Comparison of ENCODE assay signal across 11 cellular contexts in the genomic region with DNA sequence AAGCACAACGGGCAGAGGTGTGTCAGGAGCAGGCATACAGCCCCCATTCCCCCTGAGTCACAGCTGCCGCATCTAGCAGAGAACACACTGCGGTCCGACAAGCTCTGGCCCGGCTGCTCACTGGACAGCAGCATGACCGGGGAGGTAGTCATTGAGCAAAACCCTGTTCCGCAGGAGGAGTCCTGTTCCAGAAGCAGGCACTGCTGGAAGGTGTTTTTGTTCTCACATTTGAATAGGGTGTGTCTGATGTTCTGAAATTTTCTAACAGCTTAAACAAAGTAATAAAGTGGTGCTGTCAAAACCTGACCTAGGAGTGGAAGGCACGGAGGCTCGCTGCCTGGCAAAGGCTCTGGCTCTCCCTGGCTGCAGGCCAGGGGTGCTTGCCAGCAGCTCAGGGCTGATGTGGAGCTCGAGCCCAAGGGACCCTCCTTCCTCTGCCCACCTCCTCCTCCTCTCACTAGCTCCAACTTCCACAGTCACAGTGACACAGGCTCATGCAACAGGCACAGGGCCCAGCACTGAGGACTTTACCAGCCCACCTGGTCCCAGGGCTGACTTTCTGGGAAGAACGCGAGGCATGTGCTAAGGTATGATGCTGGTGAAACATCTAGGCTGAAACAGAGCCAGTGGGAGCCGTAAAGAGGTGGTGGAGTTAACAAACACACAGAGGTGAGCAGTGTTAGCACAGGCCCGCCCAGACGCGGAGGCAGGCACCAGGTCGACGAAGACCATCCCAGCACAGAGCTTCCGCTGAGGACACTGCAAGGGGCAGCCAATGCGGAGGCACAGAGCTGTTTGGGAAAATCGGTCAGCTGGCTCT.
DNase-seq lines count a peak whose midpoint lies in the region; ATAC-seq and TF ChIP-seq lines count a peak whose summit lies in the region.
"Had no signal": no experiment of that assay in that cellular context is flagged by ENCODE, and none has a peak within 500 bp of the region (broad histone marks: within the 10 kb centered on the region; RNA-seq: fewer than 3 reads in every experiment).

No MANE protein-coding gene starts in this region.

- H3K56ac ChIP-seq in mesendoderm (ENCODE audit: low read length), result no peak overlapping the region

- no peaks in the 10 kb centered on the region for H3K27me3 ChIP-seq in CD8-positive, alpha-beta T cell (ENCODE audit: insufficient read depth, low read length)
- no peaks in the 10 kb centered on the region for H3K27me3 ChIP-seq in RWPE2 (ENCODE audit: insufficient read depth, poor library complexity, severe bottlenecking)
- no peaks in the 10 kb centered on the region for H3K27me3 ChIP-seq in esophagus squamous epithelium
- H3K27me3 ChIP-seq in rectal smooth muscle tissue (ENCODE audit: control insufficient read depth, insufficient read depth, low read length), result no peaks in the 10 kb centered on the region
- no peaks in the 10 kb centered on the region for H3K27me3 ChIP-seq in mesendoderm (ENCODE audit: insufficient read depth, low read length, poor library complexity)

- H3K4me3 Mint-ChIP-seq in CD8-positive, alpha-beta T cell, result peak overlapping the region; percentile 56
- no peak overlapping the region for H3K4me3 Mint-ChIP-seq in Calu3 (ENCODE audit: low read depth, unreplicated experiment)

- peaks cover 62% of the 10 kb centered on the region for H3K36me3 Mint-ChIP-seq in CD8-positive, alpha-beta T cell
- peaks cover 26% of the 10 kb centered on the region for H3K36me3 Mint-ChIP-seq in Calu3 (ENCODE audit: insufficient read depth, unreplicated experiment)

- intact Hi-C loops in CD8-positive, alpha-beta T cell (cut with DNase I, micrococcal nuclease), result loop anchor here (1.0 to 5.0 kb wide), 5 partner anchors 64 to 173 kb away; a partner anchor contains a TSS
- intact Hi-C loops in esophagus squamous epithelium (cut with DNase I), result no loop called here
- intact Hi-C loops in Calu3 (cut with micrococcal nuclease; ENCODE audit: unreplicated experiment), result no loop called here

- no peaks in the 10 kb centered on the region for H3K9me3 Mint-ChIP-seq in CD8-positive, alpha-beta T cell
- H3K9me3 Mint-ChIP-seq in Calu3 (ENCODE audit: low read depth, unreplicated experiment), result no peaks in the 10 kb centered on the region

- no peaks in the 10 kb centered on the region for H3K79me2 ChIP-seq in mesendoderm (ENCODE audit: control insufficient read depth, insufficient read depth, low read length)

- H3K27ac Mint-ChIP-seq in CD8-positive, alpha-beta T cell, result peak overlapping the region; percentile 69
- no peak overlapping the region for H3K27ac Mint-ChIP-seq in Calu3 (ENCODE audit: unreplicated experiment)

- H3K9me3 ChIP-seq in CD8-positive, alpha-beta T cell (ENCODE audit: low read length), result no peaks in the 10 kb centered on the region
- no peaks in the 10 kb centered on the region for H3K9me3 ChIP-seq in RWPE2 (ENCODE audit: severe bottlenecking)
- no peaks in the 10 kb centered on the region for H3K9me3 ChIP-seq in esophagus squamous epithelium

- no peak overlapping the region for H3K18ac ChIP-seq in mesendoderm (ENCODE audit: low read length)

- no peak overlapping the region for H3K27ac ChIP-seq in CD8-positive, alpha-beta T cell (ENCODE audit: low read depth, low read length)
- peak overlapping the region; percentile 73 for H3K27ac ChIP-seq in RWPE2 (ENCODE audit: poor library complexity, severe bottlenecking)
- H3K27ac ChIP-seq in esophagus squamous epithelium, result peak overlapping the region; percentile 86 to 89 (median 88)
- H3K27ac ChIP-seq in rectal smooth muscle tissue (ENCODE audit: low read depth, low read length), result peak overlapping the region; percentile 48
- no peak overlapping the region for H3K27ac ChIP-seq in mesendoderm (ENCODE audit: low read depth, low read length)

- H2BK120ac ChIP-seq in mesendoderm (ENCODE audit: low read depth, low read length), result no peak overlapping the region

- no peaks in the 10 kb centered on the region for H3K27me3 Mint-ChIP-seq in CD8-positive, alpha-beta T cell (ENCODE audit: low read depth)
- H3K27me3 Mint-ChIP-seq in Calu3 (ENCODE audit: unreplicated experiment), result no peaks in the 10 kb centered on the region
- H3K27me3 Mint-ChIP-seq: progenitor cell of endocrine pancreas had no signal

- no peak overlapping the region for H4K8ac ChIP-seq in mesendoderm (ENCODE audit: low read depth, low read length)

- H3K4ac ChIP-seq in mesendoderm (ENCODE audit: low read depth, low read length), result no peak overlapping the region

- ATAC-seq in CD8-positive, alpha-beta T cell, result peak; percentile 24
- peak; percentile 93 for ATAC-seq in RWPE2 (ENCODE audit: low read depth)

- 26 to 47% methylated on average over 17 to 18 of the region's 21 CpGs for WGBS in esophagus squamous epithelium, 2 donors
- no CpG with 5 or more reads among the region's 21 CpGs for WGBS in mesendoderm (ENCODE audit: extremely low coverage, insufficient coverage, low lambda C conversion rate)

- H4K5ac ChIP-seq in mesendoderm (ENCODE audit: low read length), result no peak overlapping the region

- H2BK5ac ChIP-seq in mesendoderm (ENCODE audit: low read length), result no peak overlapping the region

- no peak overlapping the region for H2AK5ac ChIP-seq in mesendoderm (ENCODE audit: low read length)

- BruUV-seq in Calu3 (replicated peaks; lab: Mats Ljungman, UMichigan), result no TSS peak

- H2BK15ac ChIP-seq in mesendoderm (replicated peaks; ENCODE audit: low read depth), result no peak overlapping the region

- TF ChIP-seq CTCF in CD8-positive, alpha-beta T cell (IDR thresholded peaks at IDR 0.05), result no peak
- TF ChIP-seq CTCF in RWPE2 (IDR thresholded peaks at IDR 0.05; ENCODE audit: poor library complexity, severe bottlenecking), result peak; percentile 27
- peak in 1 of 6 experiments; percentile 4 for TF ChIP-seq CTCF in esophagus squamous epithelium (IDR thresholded peaks at IDR 0.05)
- no peak for TF ChIP-seq CTCF in Calu3 (IDR thresholded peaks at IDR 0.05; ENCODE audit: unreplicated experiment)

- no peak overlapping the region for H3K23ac ChIP-seq in mesendoderm (ENCODE audit: low read length)

- peaks cover 41% of the 10 kb centered on the region for H3K4me1 Mint-ChIP-seq in CD8-positive, alpha-beta T cell (ENCODE audit: low read depth)
- H3K4me1 Mint-ChIP-seq in Calu3 (ENCODE audit: low read depth, unreplicated experiment), result peaks cover 10% of the 10 kb centered on the region

- H3K4me2 ChIP-seq in mesendoderm (ENCODE audit: low read length), result no peak overlapping the region

- no peaks in the 10 kb centered on the region for H3K79me1 ChIP-seq in mesendoderm (ENCODE audit: low read length)

- peak overlapping the region; percentile 21 for H3K4me3 ChIP-seq in CD8-positive, alpha-beta T cell (ENCODE audit: low read depth, low read length)
- H3K4me3 ChIP-seq in RWPE2 (ENCODE audit: severe bottlenecking) (no peak overlapping the region), esophagus squamous epithelium (no peak overlapping the region), rectal smooth muscle tissue (ENCODE audit: low read length) (no peak overlapping the region), mesendoderm (ENCODE audit: low read length) (no peak overlapping the region)

- TF ChIP-seq POLR2A in esophagus squamous epithelium (IDR thresholded peaks at IDR 0.05), result peak in 1 of 4 donors; percentile 8

- peaks cover 46% of the 10 kb centered on the region for H3K4me1 ChIP-seq in CD8-positive, alpha-beta T cell (ENCODE audit: insufficient read depth, low read length)
- H3K4me1 ChIP-seq in RWPE2 (ENCODE audit: insufficient read depth, poor library complexity, severe bottlenecking) (peaks cover 28% of the 10 kb centered on the region), esophagus squamous epithelium (peaks cover 53 to 98% (median 58%) of the 10 kb centered on the region in 3 donors), rectal smooth muscle tissue (ENCODE audit: control insufficient read depth, insufficient read depth, low read length) (peaks cover 14% of the 10 kb centered on the region), mesendoderm (ENCODE audit: control insufficient read depth, low read depth, low read length) (peaks cover 2% of the 10 kb centered on the region)

- H3K9ac ChIP-seq in rectal smooth muscle tissue (ENCODE audit: low read length), result no peak overlapping the region
- no peak overlapping the region for H3K9ac ChIP-seq in mesendoderm (ENCODE audit: low read length)

- H3K36me3 ChIP-seq in CD8-positive, alpha-beta T cell (ENCODE audit: insufficient read depth, low read length), result peaks cover 42% of the 10 kb centered on the region
- H3K36me3 ChIP-seq in RWPE2 (ENCODE audit: low read depth), result peaks cover 64% of the 10 kb centered on the region
- H3K36me3 ChIP-seq in esophagus squamous epithelium, result peaks cover 21 to 67% (median 23%) of the 10 kb centered on the region in 3 donors
- H3K36me3 ChIP-seq in rectal smooth muscle tissue (ENCODE audit: control insufficient read depth, insufficient read depth, low read length), result peaks cover 44% of the 10 kb centered on the region
- H3K36me3 ChIP-seq in mesendoderm (ENCODE audit: control insufficient read depth, insufficient read depth, low read length), result peaks cover 25% of the 10 kb centered on the region

- CTCF ChIA-PET in CD8-positive, alpha-beta T cell (lab: Charles Lee), result interaction anchor here (0.6 to 9.5 kb wide), 14 partner anchors 9 to 191 kb away, joined by 3 to 53 read pairs (median 4); a partner anchor contains a TSS
- CTCF ChIA-PET in Calu3 (lab: Charles Lee), result interaction anchor here (0.8 kb wide), 1 partner anchor 172 kb away, joined by 3 read pairs; no protein-coding TSS in a partner anchor

- DNase-seq in CD8-positive, alpha-beta T cell, result no peak
- peak; percentile 93 for DNase-seq in RWPE2 (ENCODE audit: low spot score)
- no peak for DNase-seq in esophagus squamous epithelium (lab: John Stamatoyannopoulos, UW)
- DNase-seq in Calu3, result no peak
- no peak for DNase-seq in NAMALWA (ENCODE audit: low spot score)
- DNase-seq in DMS 273 treated with DMSO at 0.1 percent for 48 hours (lab: John Stamatoyannopoulos, UW), result no peak
- no peak for DNase-seq in mesendoderm
- DNase-seq: KG1, NCI-H748 treated with DMSO at 0.1 percent for 48 hours had no signal

- POLR2A ChIA-PET in CD8-positive, alpha-beta T cell (lab: Charles Lee), result interaction anchor here (0.7 to 1.7 kb wide), 14 partner anchors 12 to 176 kb away, joined by 3 to 9 read pairs (median 4); a partner anchor contains a TSS

Comparison
In these comparisons a context has a peak if more than half of its experiments do, and no peak if none do; other contexts are left out.
1. H3K27ac ChIP-seq: peak in RWPE2 (single experiment), esophagus squamous epithelium (4 of 4) and rectal smooth muscle tissue (single experiment); none in CD8-positive, alpha-beta T cell (single experiment) and mesendoderm (single experiment).
2. intact Hi-C loops: an anchor here in CD8-positive, alpha-beta T cell (1.0 to 5.0 kb wide); none called in esophagus squamous epithelium and Calu3.